8 cellular contexts compared by ENCODE assay signal in the genomic region with DNA sequence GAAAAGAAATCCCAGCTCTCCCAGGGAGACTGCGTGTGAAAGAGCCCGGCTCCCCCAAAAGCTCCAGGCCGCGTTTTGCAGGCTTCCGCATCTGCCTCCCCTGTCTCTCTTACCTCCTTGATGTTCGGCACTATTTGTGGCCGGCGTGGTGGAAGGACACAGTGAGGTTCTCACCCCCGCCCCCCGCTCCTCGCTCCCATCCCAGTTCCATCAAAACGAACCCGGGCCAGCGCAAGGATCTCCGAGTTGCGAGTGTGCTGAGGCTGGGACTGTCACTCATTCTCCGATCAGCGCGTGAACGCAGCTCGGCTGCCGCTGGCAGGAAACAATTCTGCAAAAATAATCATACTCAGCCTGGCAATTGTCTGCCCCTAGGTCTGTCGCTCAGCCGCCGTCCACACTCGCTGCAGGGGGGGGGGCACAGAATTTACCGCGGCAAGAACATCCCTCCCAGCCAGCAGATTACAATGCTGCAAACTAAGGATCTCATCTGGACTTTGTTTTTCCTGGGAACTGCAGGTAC. TPM values are rescaled to one million over a fixed set of nuclear protein-coding genes. Genes with fewer than 3 reads are reported as not detected.
DNase-seq lines count a peak whose midpoint lies in the region; ATAC-seq and TF ChIP-seq lines count a peak whose summit lies in the region.

TSS of gene NCAM1 (plus strand) at position 275 of the 523 bp plus-strand sequence.

- H3K9ac ChIP-seq in H9 (ENCODE audit: extremely low read depth, insufficient read length, low read length) (no peak within 1 kb of the TSS), neuronal stem cell (ENCODE audit: low read depth, low read length, poor library complexity) (peak within 1 kb of the TSS; percentile 85)

- no peak within 1 kb of the TSS for H4K8ac ChIP-seq in H9 (replicated peaks; ENCODE audit: insufficient read length, low read depth, low read length)
- H4K8ac ChIP-seq in neuronal stem cell (ENCODE audit: low read depth, low read length) = no peak within 1 kb of the TSS

- H3K56ac ChIP-seq in H9 (ENCODE audit: insufficient read length, low read depth, low read length) = no peak within 1 kb of the TSS

- no peaks in the 10 kb centered on the region for H3K4me1 ChIP-seq in H9 (ENCODE audit: insufficient read depth, low read length)
- peaks cover 0 to 5% of the 10 kb centered on the region in 2 donors for H3K4me1 ChIP-seq in neuronal stem cell (ENCODE audit: control insufficient read depth in 2 of 2, insufficient read depth in 1 of 2, low read depth in 1 of 2, low read length in 2 of 2)

- peak within 1 kb of the TSS; percentile 85 for H3K4me2 ChIP-seq in H9 (ENCODE audit: insufficient read depth, insufficient read length, low read length)
- H3K4me2 ChIP-seq in neuronal stem cell (ENCODE audit: insufficient read depth, low read length, poor library complexity, severe bottlenecking) = peak within 1 kb of the TSS; percentile 93

- no peak within 1 kb of the TSS for H2BK15ac ChIP-seq in H9 (ENCODE audit: low read depth, low read length)
- no peak within 1 kb of the TSS for H2BK15ac ChIP-seq in neuronal stem cell (ENCODE audit: low read length)

- H3K18ac ChIP-seq in H9 (ENCODE audit: insufficient read length, low read depth, low read length) (no peak within 1 kb of the TSS), neuronal stem cell (ENCODE audit: low read length) (peak within 1 kb of the TSS; percentile 76)

- H2BK120ac ChIP-seq in H9 (ENCODE audit: low read depth, low read length, poor library complexity, severe bottlenecking) = no peak within 1 kb of the TSS
- H2BK120ac ChIP-seq in neuronal stem cell (ENCODE audit: low read depth, low read length) = no peak within 1 kb of the TSS

- H3K4ac ChIP-seq in H9 (ENCODE audit: low read depth, low read length) (no peak within 1 kb of the TSS), neuronal stem cell (ENCODE audit: low read length) (no peak within 1 kb of the TSS)

- H2AFZ ChIP-seq in H9 (ENCODE audit: low read length) (no peak within 1 kb of the TSS), neuronal stem cell (ENCODE audit: low read length) (peak within 1 kb of the TSS; percentile 98)

- H3K9me3 ChIP-seq in H9 (ENCODE audit: control insufficient read depth, low read depth, low read length) (no peaks in the 10 kb centered on the region), neuronal stem cell (replicated peaks in 1 of 2; ENCODE audit: control insufficient read depth in 2 of 2, insufficient read depth in 1 of 2, low read depth in 1 of 2, low read length in 2 of 2) (peaks cover 0 to 2% of the 10 kb centered on the region in 2 donors)

- peak within 1 kb of the TSS; percentile 67 for H3K4me3 ChIP-seq in AG10803 (ENCODE audit: low read length)
- H3K4me3 ChIP-seq in neuronal stem cell (ENCODE audit: low read length in 2 of 2) = peak within 1 kb of the TSS; percentile 53 to 93

- H2BK12ac ChIP-seq in H9 (ENCODE audit: insufficient read length, low read depth, low read length) (no peak within 1 kb of the TSS), neuronal stem cell (ENCODE audit: low read length) (no peak within 1 kb of the TSS)

- no peaks in the 10 kb centered on the region; the same call in 1 of the 2 replicates for H3K79me2 ChIP-seq in H9 (ENCODE audit: insufficient read depth, low read length)

- H3K14ac ChIP-seq in H9 (ENCODE audit: insufficient read depth, low read length) (no peak within 1 kb of the TSS), neuronal stem cell (ENCODE audit: low read length) (peak within 1 kb of the TSS; percentile 97)

- no peak within 1 kb of the TSS for H3K27ac Mint-ChIP-seq in H9
- H3K27ac Mint-ChIP-seq in activated naive CD8-positive, alpha-beta T cell treated with anti-CD3 and anti-CD28 coated beads, Interleukin-2, amount 10 ng/mL, durations not matched to agents 7 days and 5 days = peak within 1 kb of the TSS; percentile 68

- H3K79me1 ChIP-seq in H9 (ENCODE audit: insufficient read depth, low read depth, low read length, poor library complexity, severe bottlenecking) = no peaks in the 10 kb centered on the region
- H3K79me1 ChIP-seq in neuronal stem cell (ENCODE audit: low read depth, low read length) = peaks cover 7% of the 10 kb centered on the region

- H3K4me1 Mint-ChIP-seq in H9 = peaks cover 11% of the 10 kb centered on the region in 2 experiments
- H3K4me1 Mint-ChIP-seq in activated naive CD8-positive, alpha-beta T cell treated with anti-CD3 and anti-CD28 coated beads, Interleukin-2, amount 10 ng/mL, durations not matched to agents 7 days and 5 days = peaks cover 12% of the 10 kb centered on the region

- no peak within 1 kb of the TSS for H2BK20ac ChIP-seq in H9 (ENCODE audit: low read depth, low read length, poor library complexity, severe bottlenecking)

- DNase-seq in AG10803 (ENCODE audit: low read depth) = peak; percentile 84
- DNase-seq in H9 = peak; percentile 97
- DNase-seq in NCI-H524 treated with DMSO at 0.1 percent for 48 hours (lab: John Stamatoyannopoulos, UW) = peak; percentile 78
- peak; percentile 57 for DNase-seq in activated naive CD8-positive, alpha-beta T cell treated with anti-CD3 and anti-CD28 coated beads, Interleukin-2, amount 10 ng/mL, durations not matched to agents 7 days and 5 days
- peak; percentile 90 for DNase-seq in cardiac septum (ENCODE audit: low spot score)
- DNase-seq in neuronal stem cell (ENCODE audit: low spot score) = peak; percentile 98

- no peaks in the 10 kb centered on the region for H4K20me1 ChIP-seq in H9 (ENCODE audit: control insufficient read depth, insufficient read depth, insufficient read length)

- POLR2A ChIA-PET in activated naive CD8-positive, alpha-beta T cell treated with anti-CD3 and anti-CD28 coated beads, Interleukin-2, amount 10 ng/mL, durations not matched to agents 7 days and 5 days (lab: Charles Lee) = interaction anchor here (0.6 kb wide), 1 partner anchor 733 kb away, joined by 4 read pairs; no protein-coding TSS in a partner anchor

- intact Hi-C loops in cardiac septum (cut with DNase I) = loop anchor here (2.0 to 10.0 kb wide), 6 partner anchors 124 to 666 kb away; no protein-coding TSS in a partner anchor

- H3K27ac ChIP-seq in H9 (ENCODE audit: insufficient read length, low read depth, low read length) (no peak within 1 kb of the TSS), neuronal stem cell (replicated peaks; ENCODE audit: low read length) (peak within 1 kb of the TSS; percentile 40)

- TF ChIP-seq CTCF in AG10803 (conservative IDR thresholded peaks at IDR 0.05; ENCODE audit: low read length) (no peak), H9 (conservative IDR thresholded peaks at IDR 0.05) (no peak)

- H3K27me3 ChIP-seq in H9 (ENCODE audit: insufficient read depth, low read length) (peaks cover 5% of the 10 kb centered on the region; the same call in 1 of the 2 replicates), neuronal stem cell (ENCODE audit: control insufficient read depth in 3 of 3, insufficient read depth in 3 of 3, low read depth in 1 of 3, low read length in 3 of 3) (peaks cover 0 to 55% (median 0%) of the 10 kb centered on the region in 3 experiments)

- H4K91ac ChIP-seq in H9 (ENCODE audit: insufficient read length, low read depth, low read length) (no peak within 1 kb of the TSS), neuronal stem cell (ENCODE audit: low read depth, low read length, poor library complexity) (no peak within 1 kb of the TSS)

- H3K23ac ChIP-seq in H9 (ENCODE audit: insufficient read length, low read depth, low read length) (no peak within 1 kb of the TSS), neuronal stem cell (ENCODE audit: low read depth, low read length, poor library complexity) (peak within 1 kb of the TSS; percentile 55)

- peaks cover 0 to 5% of the 10 kb centered on the region in 2 experiments; a peak in 1 of 5 replicates for H3K9me3 Mint-ChIP-seq in H9
- no peaks in the 10 kb centered on the region for H3K9me3 Mint-ChIP-seq in activated naive CD8-positive, alpha-beta T cell treated with anti-CD3 and anti-CD28 coated beads, Interleukin-2, amount 10 ng/mL, durations not matched to agents 7 days and 5 days

- peaks cover 21% of the 10 kb centered on the region for H3K23me2 ChIP-seq in H9 (ENCODE audit: insufficient read length, low read depth, low read length, poor library complexity, severe bottlenecking)

- H2AK5ac ChIP-seq in H9 (ENCODE audit: insufficient read length, low read length) (no peak within 1 kb of the TSS), neuronal stem cell (ENCODE audit: low read depth, low read length) (no peak within 1 kb of the TSS)

- no peaks in the 10 kb centered on the region for H3K36me3 ChIP-seq in neuronal stem cell (replicated peaks in 1 of 2; ENCODE audit: control insufficient read depth in 2 of 2, insufficient read depth in 2 of 2, low read length in 2 of 2)

- H4K5ac ChIP-seq in H9 (ENCODE audit: insufficient read length, low read depth, low read length) = no peak within 1 kb of the TSS

- H3T11ph ChIP-seq in H9 (ENCODE audit: low read length) = no peak within 1 kb of the TSS

- no CpG with 5 or more reads among the region's 28 CpGs for WGBS in H9 (ENCODE audit: extremely low coverage, insufficient read length, low lambda C conversion rate)
- WGBS in neuronal stem cell (ENCODE audit: extremely low coverage in 2 of 2, insufficient read length in 2 of 2, insufficient replicate concordance in 1 of 2), 2 donors = no CpG with 5 or more reads among the region's 28 CpGs

- ATAC-seq in activated naive CD8-positive, alpha-beta T cell treated with anti-CD3 and anti-CD28 coated beads, Interleukin-2, amount 10 ng/mL, durations not matched to agents 7 days and 5 days (ENCODE audit: low read depth) = peak; percentile 68
- ATAC-seq in HG02763 (IDR thresholded peaks at IDR 0.05; ENCODE audit: unreplicated experiment) = no peak
- ATAC-seq in GM21515 (IDR thresholded peaks at IDR 0.05; ENCODE audit: unreplicated experiment) = no peak

- no peaks in the 10 kb centered on the region; a peak in 1 of 7 replicates for H3K36me3 Mint-ChIP-seq in H9 (ENCODE audit: insufficient read depth in 1 of 3, low read depth in 3 of 3)
- H3K36me3 Mint-ChIP-seq in activated naive CD8-positive, alpha-beta T cell treated with anti-CD3 and anti-CD28 coated beads, Interleukin-2, amount 10 ng/mL, durations not matched to agents 7 days and 5 days = peaks cover 5% of the 10 kb centered on the region

- H3K27me3 Mint-ChIP-seq in H9 (ENCODE audit: low read depth) = peaks cover 84% of the 10 kb centered on the region
- H3K27me3 Mint-ChIP-seq in activated naive CD8-positive, alpha-beta T cell treated with anti-CD3 and anti-CD28 coated beads, Interleukin-2, amount 10 ng/mL, durations not matched to agents 7 days and 5 days = peaks cover 75% of the 10 kb centered on the region

- H3K4me3 Mint-ChIP-seq in H9 = peak within 1 kb of the TSS; percentile 84 to 96
- peak within 1 kb of the TSS; percentile 85 for H3K4me3 Mint-ChIP-seq in activated naive CD8-positive, alpha-beta T cell treated with anti-CD3 and anti-CD28 coated beads, Interleukin-2, amount 10 ng/mL, durations not matched to agents 7 days and 5 days

- H2BK5ac ChIP-seq in H9 (ENCODE audit: insufficient read length, low read length) (no peak within 1 kb of the TSS), neuronal stem cell (ENCODE audit: low read length) (no peak within 1 kb of the TSS)

RNA-seq across cellular contexts. Expression of gene NCAM1, which starts in this region (rescaled TPM):
- 2.2 and 2.5 TPM in 2 replicates for total RNA-seq in H9 (2021)
- total RNA-seq in activated naive CD8-positive, alpha-beta T cell treated with anti-CD3 and anti-CD28 coated beads, Interleukin-2, amount 10 ng/mL, durations not matched to agents 7 days and 5 days = 1 to 10 TPM in 1 of 2 experiments, under 1 TPM in 1; 0.72 to 1.0 TPM
- total RNA-seq in cardiac septum = 472 TPM
- 24.8 TPM for polyA plus RNA-seq in neuronal stem cell (2013, experiment 1 of 2)
- 26.5 TPM for polyA plus RNA-seq in neuronal stem cell (2013, experiment 2 of 2)

Comparison
In these comparisons a context has a peak if more than half of its experiments do, and no peak if none do; other contexts are left out.
1. RNA of gene NCAM1 (total RNA-seq): 472 TPM in cardiac septum (single experiment); 2.2 to 2.5 TPM in H9 and 0.72 to 1.0 TPM in activated naive CD8-positive, alpha-beta T cell treated with anti-CD3 and anti-CD28 coated beads, Interleukin-2, amount 10 ng/mL, durations not matched to agents 7 days and 5 days; every median in the first group is over 100 times any median in the second.
2. Peak in every context shown above with its lines, with median percentiles within 50 percentile points of each other: DNase-seq.